In genomic region chr17:57675427-57675826, GRCh38 we compare ENCODE assay signal across 21 cellular contexts.
DNase-seq lines count a peak whose midpoint lies in the region; ATAC-seq and TF ChIP-seq lines count a peak whose summit lies in the region.
"Had no signal": no experiment of that assay in that cellular context is flagged by ENCODE, and none has a peak within 500 bp of the region (broad histone marks: within the 10 kb centered on the region; RNA-seq: fewer than 3 reads in every experiment).

No MANE protein-coding gene starts in this region.

- H3K9me3 ChIP-seq in right atrium auricular region, result no peaks in the 10 kb centered on the region
- H3K9me3 ChIP-seq: MG63, Peyer's patch had no signal

- peaks cover 3% of the 10 kb centered on the region for H3K36me3 ChIP-seq in right atrium auricular region
- H3K36me3 ChIP-seq: MG63, Peyer's patch had no signal

- peak; percentile 16 for DNase-seq in right atrium auricular region (ENCODE audit: low spot score)
- no peak for DNase-seq in left ventricle myocardium superior
- peak; percentile 50 for DNase-seq in coronary artery (ENCODE audit: low spot score)
- no peak for DNase-seq in neural crest cell (ENCODE audit: low read depth, low spot score)
- no peak for DNase-seq in effector CD4-positive, alpha-beta T cell
- no peak for DNase-seq in central memory CD4-positive, alpha-beta T cell
- no peak for DNase-seq in D341Med (ENCODE audit: low spot score)
- DNase-seq: ACHN, AML-193, COR-L47, DMS153, EL, IMR-90, Karpas-422, MG63, NCI-H1092, NCI-H2227 treated with DMSO at 0.1 percent for 48 hours, NCI-H524 treated with DMSO at 0.1 percent for 48 hours, Peyer's patch, Right ventricle myocardium superior had no signal

- H3K4me3 ChIP-seq in right atrium auricular region (no peak overlapping the region), coronary artery (no peak overlapping the region)
- H3K4me3 ChIP-seq: MG63, Peyer's patch had no signal

- H3K4me1 ChIP-seq in right atrium auricular region, result peaks cover 0 to 5% of the 10 kb centered on the region in 2 donors

- H3K9me3 Mint-ChIP-seq in neural crest cell, result no peaks in the 10 kb centered on the region

- H3K4me1 Mint-ChIP-seq in neural crest cell, result peaks cover 41% of the 10 kb centered on the region

- peaks cover 6% of the 10 kb centered on the region for H3K36me3 Mint-ChIP-seq in neural crest cell (ENCODE audit: low read depth)

- intact Hi-C loops in left ventricle myocardium superior (cut with micrococcal nuclease), result loop anchor here (10.0 kb wide), 1 partner anchor 541 kb away; no protein-coding TSS in a partner anchor

- no peak for ATAC-seq in left ventricle myocardium superior
- ATAC-seq: HCT116 had no signal

- H3K27me3 Mint-ChIP-seq in neural crest cell (ENCODE audit: low read depth), result no peaks in the 10 kb centered on the region

- no peaks in the 10 kb centered on the region for H3K27me3 ChIP-seq in right atrium auricular region
- H3K27me3 ChIP-seq: MG63, Peyer's patch had no signal

- no peak for TF ChIP-seq CTCF in right atrium auricular region (IDR thresholded peaks at IDR 0.05)
- TF ChIP-seq CTCF in coronary artery (IDR thresholded peaks at IDR 0.05), result no peak
- no peak for TF ChIP-seq CTCF in neural crest cell (conservative IDR thresholded peaks at IDR 0.05)

- H3K4me3 Mint-ChIP-seq in neural crest cell, result no peak overlapping the region

- no peak overlapping the region for H3K27ac ChIP-seq in right atrium auricular region
- H3K27ac ChIP-seq in coronary artery, result no peak overlapping the region
- H3K27ac ChIP-seq: Peyer's patch had no signal

- H3K27ac Mint-ChIP-seq in neural crest cell (ENCODE audit: unreplicated experiment), result peak overlapping the region; percentile 8

Comparison
In these comparisons a context has a peak if more than half of its experiments do, and no peak if none do; other contexts are left out.
1. DNase-seq: peak in right atrium auricular region (single experiment) and coronary artery (single experiment); none in left ventricle myocardium superior (single experiment), neural crest cell (single experiment), effector CD4-positive, alpha-beta T cell (single experiment), central memory CD4-positive, alpha-beta T cell (single experiment) and D341Med (single experiment).